14 cellular contexts compared by ENCODE assay signal in genomic region chr1:172719066-172719627, GRCh38.
DNase-seq lines count a peak whose midpoint lies in the region; ATAC-seq lines count a peak whose summit lies in the region.
"Had no signal": no experiment of that assay in that cellular context is flagged by ENCODE, and none has a peak within 500 bp of the region (broad histone marks: within the 10 kb centered on the region; RNA-seq: fewer than 3 reads in every experiment).

No MANE protein-coding gene starts in this region.

- no peak overlapping the region for H3K4me3 Mint-ChIP-seq in stimulated activated naive CD8-positive, alpha-beta T cell treated with anti-CD3 and anti-CD28 coated beads, Interleukin-15, Interleukin-2, amounts not matched to agents 100 ng/mL and 50 ng/mL, for 24 hours
- H3K4me3 Mint-ChIP-seq in immature natural killer cell, result peak overlapping the region in 4 of 5 donors; percentile 51 to 77 (median 60)
- H3K4me3 Mint-ChIP-seq: activated naive CD4-positive, alpha-beta T cell treated with anti-CD3 and anti-CD28 coated beads, Interleukin-2, amount 10 ng/mL, durations not matched to agents 7 days and 5 days had no signal

- peaks cover 10% of the 10 kb centered on the region for H3K4me1 ChIP-seq in adipocyte (ENCODE audit: control insufficient read depth, insufficient read depth, low read length)

- peaks cover 62% of the 10 kb centered on the region for H3K4me1 Mint-ChIP-seq in stimulated activated naive CD8-positive, alpha-beta T cell treated with anti-CD3 and anti-CD28 coated beads, Interleukin-15, Interleukin-2, amounts not matched to agents 100 ng/mL and 50 ng/mL, for 24 hours (ENCODE audit: low read depth)
- peaks cover 48 to 58% of the 10 kb centered on the region in 2 donors for H3K4me1 Mint-ChIP-seq in immature natural killer cell

- no peaks in the 10 kb centered on the region for H3K27me3 Mint-ChIP-seq in stimulated activated naive CD8-positive, alpha-beta T cell treated with anti-CD3 and anti-CD28 coated beads, Interleukin-15, Interleukin-2, amounts not matched to agents 100 ng/mL and 50 ng/mL, for 24 hours
- peaks cover 0 to 4% (median 2%) of the 10 kb centered on the region in 3 donors for H3K27me3 Mint-ChIP-seq in immature natural killer cell (ENCODE audit: low read depth in 3 of 3)

- H3K36me3 Mint-ChIP-seq in stimulated activated naive CD8-positive, alpha-beta T cell treated with anti-CD3 and anti-CD28 coated beads, Interleukin-15, Interleukin-2, amounts not matched to agents 100 ng/mL and 50 ng/mL, for 24 hours (ENCODE audit: low read depth), result peaks cover 4% of the 10 kb centered on the region
- peaks cover 0 to 6% (median 3%) of the 10 kb centered on the region in 3 donors for H3K36me3 Mint-ChIP-seq in immature natural killer cell
- H3K36me3 Mint-ChIP-seq: activated naive CD4-positive, alpha-beta T cell treated with anti-CD3 and anti-CD28 coated beads, Interleukin-2, amount 10 ng/mL, durations not matched to agents 7 days and 5 days had no signal

- H3K27me3 ChIP-seq in adipocyte (replicated peaks; ENCODE audit: control insufficient read depth, insufficient read depth, low read length), result no peaks in the 10 kb centered on the region
- H3K27me3 ChIP-seq: MG63, upper lobe of left lung had no signal

- H3K4me3 ChIP-seq in adipocyte (ENCODE audit: low read length), result peak overlapping the region; percentile 33
- H3K4me3 ChIP-seq: MG63, upper lobe of left lung had no signal

- H3K36me3 ChIP-seq in adipocyte (ENCODE audit: control insufficient read depth, insufficient read depth, low read length, severe bottlenecking), result no peaks in the 10 kb centered on the region
- H3K36me3 ChIP-seq: MG63, upper lobe of left lung had no signal

- H3K9ac ChIP-seq in adipocyte (ENCODE audit: low read length), result peak overlapping the region; percentile 5

- DNase-seq in stimulated activated naive CD8-positive, alpha-beta T cell treated with anti-CD3 and anti-CD28 coated beads, Interleukin-15, Interleukin-2, amounts not matched to agents 100 U/mL and 50 U/mL, for 24 hours, result no peak
- DNase-seq in adipocyte (ENCODE audit: low read depth) (peak; percentile 32), immature natural killer cell (no peak), CD1c-positive myeloid dendritic cell (ENCODE audit: extremely low spot score) (no peak)
- DNase-seq in activated CD4-positive, alpha-beta T cell treated with anti-CD3 and anti-CD28 coated beads, Interleukin-2, amount 50 U/mL, for 48 hours, result no peak
- DNase-seq: activated naive CD4-positive, alpha-beta T cell treated with anti-CD3 and anti-CD28 coated beads, Interleukin-2, amount 10 ng/mL, durations not matched to agents 7 days and 5 days; MG63; NCI-H1930; SHP77 treated with DMSO at 0.1 percent for 48 hours; stimulated activated CD8-positive, alpha-beta memory T cell treated with anti-CD3 and anti-CD28 coated beads, Interleukin-4, amount 100 ng/mL, for 48 hours; upper lobe of left lung had no signal

- ATAC-seq in stimulated activated naive CD8-positive, alpha-beta T cell treated with anti-CD3 and anti-CD28 coated beads, Interleukin-15, Interleukin-2, amounts not matched to agents 100 U/mL and 50 U/mL, for 24 hours, result no peak
- ATAC-seq in HG03135 (IDR thresholded peaks at IDR 0.05; ENCODE audit: unreplicated experiment), result no peak
- ATAC-seq in GM19467 (IDR thresholded peaks at IDR 0.05; ENCODE audit: unreplicated experiment), result no peak

- no peaks in the 10 kb centered on the region for H3K9me3 ChIP-seq in adipocyte (ENCODE audit: control insufficient read depth, low read length)
- H3K9me3 ChIP-seq: MG63, upper lobe of left lung had no signal

- peak overlapping the region; percentile 28 for H3K27ac Mint-ChIP-seq in stimulated activated naive CD8-positive, alpha-beta T cell treated with anti-CD3 and anti-CD28 coated beads, Interleukin-15, Interleukin-2, amounts not matched to agents 100 ng/mL and 50 ng/mL, for 24 hours
- H3K27ac Mint-ChIP-seq in immature natural killer cell, result peak overlapping the region; percentile 17 to 90 (median 76)
- H3K27ac Mint-ChIP-seq: activated naive CD4-positive, alpha-beta T cell treated with anti-CD3 and anti-CD28 coated beads, Interleukin-2, amount 10 ng/mL, durations not matched to agents 7 days and 5 days had no signal

- H3K9me3 Mint-ChIP-seq in stimulated activated naive CD8-positive, alpha-beta T cell treated with anti-CD3 and anti-CD28 coated beads, Interleukin-15, Interleukin-2, amounts not matched to agents 100 ng/mL and 50 ng/mL, for 24 hours, result no peaks in the 10 kb centered on the region
- no peaks in the 10 kb centered on the region for H3K9me3 Mint-ChIP-seq in immature natural killer cell
- H3K9me3 Mint-ChIP-seq: activated naive CD4-positive, alpha-beta T cell treated with anti-CD3 and anti-CD28 coated beads, Interleukin-2, amount 10 ng/mL, durations not matched to agents 7 days and 5 days had no signal
